11 cellular contexts compared by ENCODE assay signal in the genomic region with DNA sequence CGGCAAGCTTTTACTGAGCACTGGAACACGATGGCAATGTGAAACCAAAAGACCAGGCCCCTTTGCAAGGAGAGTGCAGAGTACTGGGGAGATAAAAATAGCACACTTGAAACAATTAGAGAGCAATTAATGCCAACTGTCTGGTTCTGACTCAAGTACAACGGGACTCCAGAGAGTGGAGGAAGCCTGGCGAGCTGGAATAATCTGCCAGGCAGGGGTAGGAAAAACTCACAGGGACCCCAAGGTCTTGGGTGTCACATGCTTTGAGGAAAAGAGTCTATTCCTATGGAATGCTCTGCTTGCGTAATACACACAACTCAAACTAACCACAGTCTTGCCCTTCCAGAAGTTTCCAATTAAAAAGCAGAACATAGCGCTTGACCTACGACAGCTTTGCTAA.
DNase-seq lines count a peak whose midpoint lies in the region; ATAC-seq and TF ChIP-seq lines count a peak whose summit lies in the region.
"Had no signal": no experiment of that assay in that cellular context is flagged by ENCODE, and none has a peak within 500 bp of the region (broad histone marks: within the 10 kb centered on the region; RNA-seq: fewer than 3 reads in every experiment).

No MANE protein-coding gene starts in this region.

- peak overlapping the region; percentile 65 for H3K27ac ChIP-seq in KMS-11

- intact Hi-C loops in Right ventricle myocardium superior (cut with DNase I): no loop called here

- no peak overlapping the region for H3K4me3 ChIP-seq in KMS-11 (IDR thresholded peaks at IDR 0.05; ENCODE audit: insufficient read depth, low read depth, low read length)
- H3K4me3 ChIP-seq: MG63 had no signal

- no peaks in the 10 kb centered on the region for H3K36me3 ChIP-seq in KMS-11 (ENCODE audit: insufficient read depth)
- H3K36me3 ChIP-seq: MG63 had no signal

- H2AFZ ChIP-seq in KMS-11 (ENCODE audit: low read depth): peak overlapping the region; percentile 66

- peak overlapping the region; percentile 64 for H3K4me2 ChIP-seq in KMS-11

- no peaks in the 10 kb centered on the region for H4K20me1 ChIP-seq in KMS-11 (ENCODE audit: insufficient read depth)

- peak; percentile 76 for DNase-seq in AG09319 (ENCODE audit: extremely low read depth, low read depth)
- DNase-seq in NOMO-1 treated with DMSO at 0.1 percent for 48 hours (lab: John Stamatoyannopoulos, UW; ENCODE audit: unreplicated experiment): peak; percentile 93
- DNase-seq in Right ventricle myocardium superior: no peak
- no peak for DNase-seq in left lobe of liver (ENCODE audit: low spot score)
- no peak for DNase-seq in stimulated activated CD4-positive, alpha-beta T cell treated with anti-CD3 and anti-CD28 coated beads, Interleukin-1b, Interleukin-23, amount 100 ng/mL, for 48 hours
- no peak for DNase-seq in activated naive CD4-positive, alpha-beta T cell (lab: John Stamatoyannopoulos, UW)
- DNase-seq: activated B cell treated with CpG ODN at 0.5 μM for 24 hours, MG63, posterior cingulate gyrus had no signal

- H3K9ac ChIP-seq in KMS-11: peak overlapping the region; percentile 10; the same call in 1 of the 2 replicates

- TF ChIP-seq CTCF in AG09319 (IDR thresholded peaks at IDR 0.05; ENCODE audit: low read depth, low read length) (no peak), KMS-11 (conservative IDR thresholded peaks at IDR 0.05; ENCODE audit: low read depth, low read length) (no peak)

- no peaks in the 10 kb centered on the region for H3K27me3 ChIP-seq in KMS-11 (ENCODE audit: insufficient read depth, low read depth)

- ATAC-seq in Right ventricle myocardium superior (ENCODE audit: poor library complexity): peak; percentile 90
- no peak for ATAC-seq in left lobe of liver
- ATAC-seq in esophagus mucosa: no peak

- H3K79me2 ChIP-seq in KMS-11 (ENCODE audit: insufficient read depth, low read depth): no peaks in the 10 kb centered on the region

- H3K4me1 ChIP-seq in KMS-11 (ENCODE audit: low read depth, poor library complexity, severe bottlenecking): peaks cover 21% of the 10 kb centered on the region

Comparison
In these comparisons a context has a peak if more than half of its experiments do, and no peak if none do; other contexts are left out.
1. DNase-seq: peak in AG09319 (single experiment) and NOMO-1 treated with DMSO at 0.1 percent for 48 hours (single experiment); none in Right ventricle myocardium superior (single experiment), left lobe of liver (single experiment), stimulated activated CD4-positive, alpha-beta T cell treated with anti-CD3 and anti-CD28 coated beads, Interleukin-1b, Interleukin-23, amount 100 ng/mL, for 48 hours (single experiment) and activated naive CD4-positive, alpha-beta T cell (0 of 4).